1 cellular context compared by ENCODE assay signal in the genomic region with DNA sequence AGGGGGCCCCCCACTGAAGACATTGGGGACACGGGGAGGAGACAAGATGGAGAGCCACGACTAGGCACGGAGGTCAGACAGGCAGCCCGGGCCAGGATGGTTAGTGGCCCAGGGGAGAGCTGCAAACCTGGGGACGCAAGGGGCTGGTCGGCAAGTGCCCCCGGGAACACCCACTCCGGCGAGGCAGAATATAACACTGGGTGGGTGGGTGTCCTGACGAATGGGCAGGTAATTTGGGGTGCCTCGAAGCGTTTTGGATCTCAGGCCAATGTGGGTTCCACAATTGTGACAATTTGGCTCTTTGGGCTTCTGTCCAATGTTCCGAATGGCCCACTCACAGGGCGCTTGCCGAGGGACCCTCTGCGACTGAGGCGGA.
TF ChIP-seq lines count a peak whose summit lies in the region.

No MANE protein-coding gene starts in this region.

TF ChIP-seq in HepG2, 621 proteins besides CTCF, POLR2A, EP300 and RAD21 (continued from another document and continues in another):
- peak in 1 of 2 experiments; percentile 29; a peak in 1 of 4 replicates for TF ChIP-seq HMGXB4 (CRISPR knock-in tag; IDR thresholded peaks at IDR 0.05; ENCODE audit: borderline replicate concordance in 1 of 2, low read depth in 1 of 2)
- no peak for TF ChIP-seq HCFC1 (IDR thresholded peaks at IDR 0.05; ENCODE audit: low read depth, low read length)
- TF ChIP-seq DRAP1 (CRISPR knock-in tag; IDR thresholded peaks at IDR 0.05): no peak
- no peak for TF ChIP-seq HDAC2 (CRISPR knock-in tag; IDR thresholded peaks at IDR 0.05)
- no peak for TF ChIP-seq SETDB1 (CRISPR knock-in tag; IDR thresholded peaks at IDR 0.05; ENCODE audit: borderline replicate concordance)
- no peak; the same call in 1 of the 2 replicates for TF ChIP-seq THAP8 (CRISPR knock-in tag; IDR thresholded peaks at IDR 0.05; ENCODE audit: borderline replicate concordance)
- peak; percentile 20; the same call in 1 of the 2 replicates for TF ChIP-seq ZNF607 (CRISPR knock-in tag; IDR thresholded peaks at IDR 0.05; ENCODE audit: borderline replicate concordance)
- TF ChIP-seq MEIS1 (CRISPR knock-in tag; IDR thresholded peaks at IDR 0.05; ENCODE audit: borderline replicate concordance): no peak
- TF ChIP-seq ZNF563 (CRISPR knock-in tag; IDR thresholded peaks at IDR 0.05): no peak
- no peak for TF ChIP-seq RBM39 (IDR thresholded peaks at IDR 0.05; ENCODE audit: low read depth, low read length, poor library complexity, severe bottlenecking)
- TF ChIP-seq ZC3H4 (CRISPR knock-in tag; IDR thresholded peaks at IDR 0.05; ENCODE audit: borderline replicate concordance): 0 out of 2 replicates have a peak, but pooled peaks have one; percentile 31
- no peak for TF ChIP-seq ZNF710 (CRISPR knock-in tag; IDR thresholded peaks at IDR 0.05; ENCODE audit: borderline replicate concordance)
- no peak for TF ChIP-seq TARDBP (CRISPR knock-in tag; IDR thresholded peaks at IDR 0.05)
- TF ChIP-seq ZNF747 (CRISPR knock-in tag; IDR thresholded peaks at IDR 0.05; ENCODE audit: borderline replicate concordance): no peak
- TF ChIP-seq ATM (IDR thresholded peaks at IDR 0.05; ENCODE audit: borderline replicate concordance): no peak
- TF ChIP-seq PCBP1 (IDR thresholded peaks at IDR 0.05; ENCODE audit: borderline replicate concordance, low read depth, low read length): no peak
- no peak for TF ChIP-seq TCF7L2 (IDR thresholded peaks at IDR 0.05; ENCODE audit: low read depth, low read length)
- no peak for TF ChIP-seq HDAC6 (IDR thresholded peaks at IDR 0.05; ENCODE audit: low read depth, low read length)
- TF ChIP-seq, protein P1, sequence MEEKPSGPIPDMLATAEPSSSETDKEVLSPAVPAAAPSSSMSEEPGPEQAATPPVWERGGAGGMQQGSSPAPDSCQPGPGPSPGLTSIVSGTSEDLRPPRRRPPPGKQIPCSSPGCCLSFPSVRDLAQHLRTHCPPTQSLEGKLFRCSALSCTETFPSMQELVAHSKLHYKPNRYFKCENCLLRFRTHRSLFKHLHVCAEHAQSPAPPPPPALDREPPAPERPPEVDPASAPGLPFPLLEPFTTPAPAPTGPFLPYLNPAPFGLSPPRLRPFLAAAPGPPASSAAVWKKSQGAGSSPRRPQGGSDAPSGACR (CRISPR knock-in tag; IDR thresholded peaks at IDR 0.05): no peak
- TF ChIP-seq TOPORS (CRISPR knock-in tag; IDR thresholded peaks at IDR 0.05): no peak; the same call in 1 of the 2 replicates
- no peak for TF ChIP-seq ZFP36L2 (CRISPR knock-in tag; IDR thresholded peaks at IDR 0.05)
- TF ChIP-seq ZNF430 (CRISPR knock-in tag; IDR thresholded peaks at IDR 0.05): no peak
- no peak for TF ChIP-seq NFRKB (IDR thresholded peaks at IDR 0.05)
- TF ChIP-seq IRX3 (CRISPR knock-in tag; IDR thresholded peaks at IDR 0.05; ENCODE audit: borderline replicate concordance, low read depth): no peak
- TF ChIP-seq ZNF720 (CRISPR knock-in tag; IDR thresholded peaks at IDR 0.05): no peak
- TF ChIP-seq ZBTB10 (CRISPR knock-in tag; IDR thresholded peaks at IDR 0.05; ENCODE audit: borderline replicate concordance): no peak
- TF ChIP-seq E2F5 (CRISPR knock-in tag; conservative IDR thresholded peaks at IDR 0.05): no peak
- peak; percentile 68; the same call in 1 of the 2 replicates for TF ChIP-seq ZNF773 (CRISPR knock-in tag; IDR thresholded peaks at IDR 0.05; ENCODE audit: borderline replicate concordance)
- TF ChIP-seq SMAD1 (CRISPR knock-in tag; IDR thresholded peaks at IDR 0.05; ENCODE audit: borderline replicate concordance, low read depth): no peak
- no peak for TF ChIP-seq NFE2L2 (IDR thresholded peaks at IDR 0.05; ENCODE audit: low read length)
- TF ChIP-seq, protein P2, sequence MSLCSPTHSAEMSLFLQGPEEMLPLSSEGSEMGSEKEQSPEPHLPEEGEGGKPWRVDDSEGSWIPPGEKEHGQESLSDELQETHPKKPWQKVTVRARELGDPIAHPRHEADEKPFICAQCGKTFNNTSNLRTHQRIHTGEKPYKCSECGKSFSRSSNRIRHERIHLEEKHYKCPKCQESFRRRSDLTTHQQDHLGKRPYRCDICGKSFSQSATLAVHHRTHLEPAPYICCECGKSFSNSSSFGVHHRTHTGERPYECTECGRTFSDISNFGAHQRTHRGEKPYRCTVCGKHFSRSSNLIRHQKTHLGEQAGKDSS (CRISPR knock-in tag; IDR thresholded peaks at IDR 0.05; ENCODE audit: borderline replicate concordance, low read depth): no peak
- TF ChIP-seq, protein P3, sequence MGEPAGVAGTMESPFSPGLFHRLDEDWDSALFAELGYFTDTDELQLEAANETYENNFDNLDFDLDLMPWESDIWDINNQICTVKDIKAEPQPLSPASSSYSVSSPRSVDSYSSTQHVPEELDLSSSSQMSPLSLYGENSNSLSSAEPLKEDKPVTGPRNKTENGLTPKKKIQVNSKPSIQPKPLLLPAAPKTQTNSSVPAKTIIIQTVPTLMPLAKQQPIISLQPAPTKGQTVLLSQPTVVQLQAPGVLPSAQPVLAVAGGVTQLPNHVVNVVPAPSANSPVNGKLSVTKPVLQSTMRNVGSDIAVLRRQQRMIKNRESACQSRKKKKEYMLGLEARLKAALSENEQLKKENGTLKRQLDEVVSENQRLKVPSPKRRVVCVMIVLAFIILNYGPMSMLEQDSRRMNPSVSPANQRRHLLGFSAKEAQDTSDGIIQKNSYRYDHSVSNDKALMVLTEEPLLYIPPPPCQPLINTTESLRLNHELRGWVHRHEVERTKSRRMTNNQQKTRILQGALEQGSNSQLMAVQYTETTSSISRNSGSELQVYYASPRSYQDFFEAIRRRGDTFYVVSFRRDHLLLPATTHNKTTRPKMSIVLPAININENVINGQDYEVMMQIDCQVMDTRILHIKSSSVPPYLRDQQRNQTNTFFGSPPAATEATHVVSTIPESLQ (CRISPR knock-in tag; conservative IDR thresholded peaks at IDR 0.05): no peak
- TF ChIP-seq, protein P4, sequence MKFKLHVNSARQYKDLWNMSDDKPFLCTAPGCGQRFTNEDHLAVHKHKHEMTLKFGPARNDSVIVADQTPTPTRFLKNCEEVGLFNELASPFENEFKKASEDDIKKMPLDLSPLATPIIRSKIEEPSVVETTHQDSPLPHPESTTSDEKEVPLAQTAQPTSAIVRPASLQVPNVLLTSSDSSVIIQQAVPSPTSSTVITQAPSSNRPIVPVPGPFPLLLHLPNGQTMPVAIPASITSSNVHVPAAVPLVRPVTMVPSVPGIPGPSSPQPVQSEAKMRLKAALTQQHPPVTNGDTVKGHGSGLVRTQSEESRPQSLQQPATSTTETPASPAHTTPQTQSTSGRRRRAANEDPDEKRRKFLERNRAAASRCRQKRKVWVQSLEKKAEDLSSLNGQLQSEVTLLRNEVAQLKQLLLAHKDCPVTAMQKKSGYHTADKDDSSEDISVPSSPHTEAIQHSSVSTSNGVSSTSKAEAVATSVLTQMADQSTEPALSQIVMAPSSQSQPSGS (CRISPR knock-in tag; IDR thresholded peaks at IDR 0.05): peak; percentile 5; the same call in 1 of the 2 replicates
- TF ChIP-seq, protein P5, sequence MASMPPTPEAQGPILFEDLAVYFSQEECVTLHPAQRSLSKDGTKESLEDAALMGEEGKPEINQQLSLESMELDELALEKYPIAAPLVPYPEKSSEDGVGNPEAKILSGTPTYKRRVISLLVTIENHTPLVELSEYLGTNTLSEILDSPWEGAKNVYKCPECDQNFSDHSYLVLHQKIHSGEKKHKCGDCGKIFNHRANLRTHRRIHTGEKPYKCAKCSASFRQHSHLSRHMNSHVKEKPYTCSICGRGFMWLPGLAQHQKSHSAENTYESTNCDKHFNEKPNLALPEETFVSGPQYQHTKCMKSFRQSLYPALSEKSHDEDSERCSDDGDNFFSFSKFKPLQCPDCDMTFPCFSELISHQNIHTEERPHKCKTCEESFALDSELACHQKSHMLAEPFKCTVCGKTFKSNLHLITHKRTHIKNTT (CRISPR knock-in tag; IDR thresholded peaks at IDR 0.05): 0 out of 2 replicates have a peak, but pooled peaks have one; percentile 46
- 0 out of 2 replicates have a peak, but pooled peaks have one; percentile 4 for TF ChIP-seq ZSCAN25 (CRISPR knock-in tag; IDR thresholded peaks at IDR 0.05)
- no peak for TF ChIP-seq ZNF792 (CRISPR knock-in tag; IDR thresholded peaks at IDR 0.05)
- no peak for TF ChIP-seq SP5 (CRISPR knock-in tag; IDR thresholded peaks at IDR 0.05; ENCODE audit: borderline replicate concordance, low read depth)
- peak; percentile 27 for TF ChIP-seq YY1 (IDR thresholded peaks at IDR 0.05; ENCODE audit: insufficient read depth, insufficient replicate concordance, low read depth, low read length)
- 0 out of 2 replicates have a peak, but pooled peaks have one; percentile 8 for TF ChIP-seq NCOA5 (CRISPR knock-in tag; IDR thresholded peaks at IDR 0.05)
- no peak for TF ChIP-seq ZNF292 (CRISPR knock-in tag; IDR thresholded peaks at IDR 0.05; ENCODE audit: borderline replicate concordance, low read depth)
- no peak for TF ChIP-seq HINFP (CRISPR knock-in tag; IDR thresholded peaks at IDR 0.05; ENCODE audit: low read depth)
- no peak for TF ChIP-seq SP4 (CRISPR knock-in tag; IDR thresholded peaks at IDR 0.05)
- no peak for TF ChIP-seq ZNF547 (CRISPR knock-in tag; IDR thresholded peaks at IDR 0.05)
